8 cellular contexts compared by ENCODE assay signal in the genomic region with DNA sequence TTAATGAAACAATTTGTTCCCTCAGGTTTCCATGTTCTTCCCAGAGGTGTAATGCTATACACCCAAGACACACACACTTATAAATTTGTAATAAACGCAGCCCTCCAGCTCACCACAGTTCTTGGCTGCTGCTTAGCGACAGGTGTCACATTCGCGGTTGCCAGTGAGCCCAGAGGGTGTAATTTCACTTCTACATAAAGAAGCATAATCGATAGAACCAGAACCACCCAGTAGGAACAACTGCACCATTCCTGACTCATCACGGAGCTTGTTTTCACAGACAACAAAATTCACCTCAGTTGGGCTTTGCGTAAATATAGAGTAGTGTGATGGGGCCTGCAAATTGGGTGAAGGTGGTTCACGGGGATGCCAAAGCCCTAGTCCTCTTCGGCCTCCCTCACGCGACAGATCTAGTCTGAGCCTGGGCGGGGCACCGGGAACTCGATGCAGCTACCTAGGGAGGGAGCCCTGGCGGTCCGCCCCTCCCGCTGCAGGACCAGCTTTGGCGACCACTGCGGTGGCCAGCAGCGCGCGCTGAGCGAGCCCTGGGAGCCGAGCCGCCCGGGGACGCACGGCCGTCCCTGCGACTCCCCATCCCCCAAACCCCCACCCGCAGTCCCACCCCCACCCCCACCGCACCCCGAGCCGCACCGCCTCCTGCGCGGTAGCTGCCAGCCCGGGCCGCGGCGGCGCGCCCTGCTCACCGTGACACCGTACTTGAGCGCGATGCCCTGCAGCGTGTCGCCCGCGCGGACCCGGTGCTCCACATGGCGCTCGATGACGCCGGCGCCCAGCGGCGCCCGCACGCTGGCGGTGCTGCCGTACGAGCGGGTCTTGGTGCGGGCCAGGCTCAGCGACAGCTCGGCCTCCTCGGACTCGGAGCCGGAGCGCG. TPM values are rescaled to one million over a fixed set of nuclear protein-coding genes. Genes with fewer than 3 reads are reported as not detected.
DNase-seq lines count a peak whose midpoint lies in the region; ATAC-seq and TF ChIP-seq lines count a peak whose summit lies in the region.

No MANE protein-coding gene starts in this region.

- DNase-seq in NOMO-1 treated with dmso at 0.1 percent for 144 hours (lab: John Stamatoyannopoulos, UW; ENCODE audit: unreplicated experiment) (peak; percentile 25), fibroblast of villous mesenchyme (ENCODE audit: low read depth) (no peak), nucleus accumbens (lab: John Stamatoyannopoulos, UW) (peak in 36 of 56 donors; percentile 38 to 80 (median 64)), uterus (peak; percentile 50 to 52)
- DNase-seq in activated T-helper 2 cell treated with anti-CD3 and anti-CD28 coated beads, Interferon-gamma antibody, Interleukin-2, Interleukin-4, amounts not matched to agents 10 μg/mL and 5 μg/mL and 100 μg/mL, durations not matched to agents 14 hours and 24 hours and 36 hours (ENCODE audit: low spot score), result peak; percentile 41

- peak overlapping the region; percentile 88 for H3K4me3 ChIP-seq in ACC112 (ENCODE audit: low read depth, low read length)
- H3K4me3 ChIP-seq in fibroblast of villous mesenchyme (ENCODE audit: low read depth, low read length), result peak overlapping the region; percentile 61
- H3K4me3 ChIP-seq in uterus, result peak overlapping the region; percentile 63 to 94

- H3K4me3 Mint-ChIP-seq in activated T-helper 2 cell treated with anti-CD3 and anti-CD28 coated beads, Interferon-gamma antibody, Interleukin-2, Interleukin-4, amounts not matched to agents 10 μg/mL and 5 μg/mL and 100 μg/mL, durations not matched to agents 14 hours and 24 hours and 36 hours (ENCODE audit: low read depth), result peak overlapping the region; percentile 78

- H3K36me3 ChIP-seq in ACC112 (ENCODE audit: insufficient read depth, low read length), result no peaks in the 10 kb centered on the region
- H3K36me3 ChIP-seq in uterus, result no peaks in the 10 kb centered on the region

- H3K4me1 Mint-ChIP-seq in activated T-helper 2 cell treated with anti-CD3 and anti-CD28 coated beads, Interferon-gamma antibody, Interleukin-2, Interleukin-4, amounts not matched to agents 10 μg/mL and 5 μg/mL and 100 μg/mL, durations not matched to agents 14 hours and 24 hours and 36 hours (ENCODE audit: low read depth), result peaks cover 48% of the 10 kb centered on the region

- peak; percentile 47 for TF ChIP-seq POLR2A in GM18505 (IDR thresholded peaks at IDR 0.05; ENCODE audit: borderline replicate concordance, extremely low read depth, insufficient read depth, insufficient read length)
- no peak for TF ChIP-seq POLR2A in uterus (IDR thresholded peaks at IDR 0.05)

- H3K27me3 Mint-ChIP-seq in activated T-helper 2 cell treated with anti-CD3 and anti-CD28 coated beads, Interferon-gamma antibody, Interleukin-2, Interleukin-4, amounts not matched to agents 10 μg/mL and 5 μg/mL and 100 μg/mL, durations not matched to agents 14 hours and 24 hours and 36 hours (ENCODE audit: low read depth), result peaks cover 4% of the 10 kb centered on the region

- H3K27ac Mint-ChIP-seq in activated T-helper 2 cell treated with anti-CD3 and anti-CD28 coated beads, Interferon-gamma antibody, Interleukin-2, Interleukin-4, amounts not matched to agents 10 μg/mL and 5 μg/mL and 100 μg/mL, durations not matched to agents 14 hours and 24 hours and 36 hours, result peak overlapping the region; percentile 67

- peaks cover 6% of the 10 kb centered on the region for H3K36me3 Mint-ChIP-seq in activated T-helper 2 cell treated with anti-CD3 and anti-CD28 coated beads, Interferon-gamma antibody, Interleukin-2, Interleukin-4, amounts not matched to agents 10 μg/mL and 5 μg/mL and 100 μg/mL, durations not matched to agents 14 hours and 24 hours and 36 hours (ENCODE audit: low read depth)

- H3K27ac ChIP-seq in ACC112 (ENCODE audit: low read depth, low read length) (no peak overlapping the region), uterus (peak overlapping the region; percentile 86 to 97)

- ATAC-seq in GM18505 (IDR thresholded peaks at IDR 0.05; ENCODE audit: unreplicated experiment) (peak; percentile 34), HG03045 (IDR thresholded peaks at IDR 0.05; ENCODE audit: unreplicated experiment) (peak; percentile 30)

- no peaks in the 10 kb centered on the region for H3K9me3 ChIP-seq in uterus

- peaks cover 16% of the 10 kb centered on the region for H3K4me1 ChIP-seq in ACC112 (ENCODE audit: control insufficient read depth, insufficient read depth, low read length, unreplicated experiment)
- peaks cover 3 to 5% of the 10 kb centered on the region in 2 donors for H3K4me1 ChIP-seq in uterus

- intact Hi-C loops in activated T-helper 2 cell treated with anti-CD3 and anti-CD28 coated beads, Interferon-gamma antibody, Interleukin-2, Interleukin-4, amounts not matched to agents 10 μg/mL and 5 μg/mL and 100 μg/mL, durations not matched to agents 14 hours and 24 hours and 36 hours (cut with micrococcal nuclease), result loop anchor here (5.0 to 10.0 kb wide), 3 partner anchors 90 to 518 kb away; partner anchors contain the start of genes LEO1 and TMOD3
- intact Hi-C loops in uterus (cut with DNase I; ENCODE audit: low total_unique reads), result no loop called here

- peak overlapping the region; percentile 87 for H2AFZ ChIP-seq in ACC112 (ENCODE audit: low read length, unreplicated experiment)

- TF ChIP-seq CTCF in fibroblast of villous mesenchyme (IDR thresholded peaks at IDR 0.05; ENCODE audit: insufficient read depth, low read depth, low read length), result no peak
- TF ChIP-seq CTCF in uterus (IDR thresholded peaks at IDR 0.05), result no peak

- no peaks in the 10 kb centered on the region for H3K9me3 Mint-ChIP-seq in activated T-helper 2 cell treated with anti-CD3 and anti-CD28 coated beads, Interferon-gamma antibody, Interleukin-2, Interleukin-4, amounts not matched to agents 10 μg/mL and 5 μg/mL and 100 μg/mL, durations not matched to agents 14 hours and 24 hours and 36 hours

- H3K27me3 ChIP-seq in ACC112 (ENCODE audit: insufficient read depth, low read length), result no peaks in the 10 kb centered on the region
- H3K27me3 ChIP-seq in uterus, result no peaks in the 10 kb centered on the region

- peaks cover 9% of the 10 kb centered on the region for H3K79me2 ChIP-seq in ACC112 (ENCODE audit: control insufficient read depth, insufficient read depth, low read length, unreplicated experiment)

RNA-seq across cellular contexts. Expression of gene LYSMD2, which starts 0.6 kb away (rescaled TPM):
- total RNA-seq in activated T-helper 2 cell treated with anti-CD3 and anti-CD28 coated beads, Interferon-gamma antibody, Interleukin-2, Interleukin-4, amounts not matched to agents 10 μg/mL and 5 μg/mL and 100 μg/mL, durations not matched to agents 14 hours and 24 hours and 36 hours, result 4.0 and 5.8 TPM in 2 replicates
- total RNA-seq in fibroblast of villous mesenchyme (5.2 and 10.8 TPM in 2 replicates), uterus (10 to 100 TPM in 3 of 4 donors, 1 to 10 TPM in 1; 8.5 to 44.7 (median 25.0) TPM)

RNA-seq across cellular contexts. Expression of gene TMOD2, which starts 14.5 kb away (rescaled TPM):
- total RNA-seq in activated T-helper 2 cell treated with anti-CD3 and anti-CD28 coated beads, Interferon-gamma antibody, Interleukin-2, Interleukin-4, amounts not matched to agents 10 μg/mL and 5 μg/mL and 100 μg/mL, durations not matched to agents 14 hours and 24 hours and 36 hours, result 1.2 and 1.7 TPM in 2 replicates
- total RNA-seq in fibroblast of villous mesenchyme (5.2 and 7.3 TPM in 2 replicates), uterus (100 to 1,000 TPM in 1 of 4 donors, 10 to 100 TPM in 3; 20.9 to 113 (median 35.0) TPM)

RNA-seq across cellular contexts. Expression of gene SCG3, which starts 55.6 kb away (rescaled TPM):
- not detected in 2 replicates for total RNA-seq in activated T-helper 2 cell treated with anti-CD3 and anti-CD28 coated beads, Interferon-gamma antibody, Interleukin-2, Interleukin-4, amounts not matched to agents 10 μg/mL and 5 μg/mL and 100 μg/mL, durations not matched to agents 14 hours and 24 hours and 36 hours
- under 0.01 TPM in 1 of 2 replicates, not detected in the other for total RNA-seq in fibroblast of villous mesenchyme
- under 1 TPM in 1 of 4 donors, not detected in 3; 0.41 TPM for total RNA-seq in uterus
